29 cellular contexts compared by ENCODE assay signal in genomic region chr10:71258446-71259145, GRCh38. TPM values are rescaled to one million over a fixed set of nuclear protein-coding genes. Genes with fewer than 3 reads are reported as not detected.
"Had no signal": no experiment of that assay in that cellular context is flagged by ENCODE, and none has a peak within 500 bp of the region (broad histone marks: within the 10 kb centered on the region; RNA-seq: fewer than 3 reads in every experiment).

No MANE protein-coding gene starts in this region.

- H3K9me3 Mint-ChIP-seq: activated B cell treated with CpG ODN at 0.5 μM for 24 hours; activated CD4-positive, alpha-beta T cell treated with anti-CD3 and anti-CD28 coated beads, Interleukin-2, amount 10 ng/mL, durations not matched to agents 24 days and 14 days; activated naive CD4-positive, alpha-beta T cell treated with anti-CD3 and anti-CD28 coated beads, Interleukin-2, amount 50 U/mL, for 72 hours; activated naive CD8-positive, alpha-beta T cell treated with anti-CD3 and anti-CD28 coated beads, Interleukin-2, amount 50 U/mL, for 24 hours; activated T-cell treated with anti-CD3 and anti-CD28 coated beads, Interleukin-2, amount 50 U/mL, for 24 hours; activated T-helper 1 cell treated with anti-CD3 and anti-CD28 coated beads, Interleukin-12 subunit alpha, Interleukin-12 subunit beta, Interleukin-2, Interleukin-4 antibody, amounts not matched to agents 30 ng/mL and 10 ng/mL and 1 ng/mL, durations not matched to agents 14 hours and 24 hours and 36 hours; T-cell had no signal

- H3K27ac Mint-ChIP-seq: activated B cell treated with CpG ODN at 0.5 μM for 24 hours; activated CD4-positive, alpha-beta T cell treated with anti-CD3 and anti-CD28 coated beads, Interleukin-2, amount 10 ng/mL, durations not matched to agents 24 days and 14 days; activated CD8-positive, alpha-beta memory T cell treated with anti-CD3 and anti-CD28 coated beads, Interleukin-2, amount 10 ng/mL, durations not matched to agents 7 days and 5 days; activated naive CD4-positive, alpha-beta T cell treated with anti-CD3 and anti-CD28 coated beads, Interleukin-2, amount 50 U/mL, for 72 hours; activated naive CD8-positive, alpha-beta T cell treated with anti-CD3 and anti-CD28 coated beads, Interleukin-2, amount 50 U/mL, for 24 hours; activated T-cell treated with anti-CD3 and anti-CD28 coated beads, Interleukin-2, amount 50 U/mL, for 24 hours; activated T-helper 1 cell treated with anti-CD3 and anti-CD28 coated beads, Interleukin-12 subunit alpha, Interleukin-12 subunit beta, Interleukin-2, Interleukin-4 antibody, amounts not matched to agents 30 ng/mL and 10 ng/mL and 1 ng/mL, durations not matched to agents 14 hours and 24 hours and 36 hours; T-cell had no signal

- FAIRE-seq: astrocyte, RCC 7860, TTC549 had no signal

- H3K27me3 ChIP-seq: brain microvascular endothelial cell had no signal

- DNase-seq: activated B cell treated with CpG ODN at 0.5 μM for 24 hours; activated CD4-positive, alpha-beta T cell treated with anti-CD3 and anti-CD28 coated beads for 1 hour; activated CD4-positive, alpha-beta T cell treated with anti-CD3 and anti-CD28 coated beads, Interleukin-2, amount 10 ng/mL, durations not matched to agents 24 days and 14 days; activated CD4-positive, alpha-beta T cell treated with anti-CD3 and anti-CD28 coated beads, Interleukin-2, amount 50 U/mL, for 48 hours; activated CD8-positive, alpha-beta memory T cell treated with anti-CD3 and anti-CD28 coated beads, Interleukin-2, amount 10 ng/mL, durations not matched to agents 7 days and 5 days; activated effector memory CD4-positive, alpha-beta T cell treated with Interleukin-2 at 50 U/mL for 16 hours; activated naive CD4-positive, alpha-beta T cell; activated naive CD8-positive, alpha-beta T cell treated with anti-CD3 and anti-CD28 coated beads, Interleukin-2, amount 50 U/mL, for 24 hours; activated T-cell treated with anti-CD3 and anti-CD28 coated beads, Interleukin-2, amount 50 U/mL, for 24 hours; amygdala; brain microvascular endothelial cell; central memory CD4-positive, alpha-beta T cell; KG1; NCI-H1092; NCI-H1417; NCI-H1930; NCI-H2107; NCI-H345; NCI-H510A; PC-3; SHP77 treated with DMSO at 0.1 percent for 48 hours; T-cell; T-helper 2 cell; T1000 had no signal

- H3K4me3 Mint-ChIP-seq: activated B cell treated with CpG ODN at 0.5 μM for 24 hours; activated CD4-positive, alpha-beta T cell treated with anti-CD3 and anti-CD28 coated beads, Interleukin-2, amount 10 ng/mL, durations not matched to agents 24 days and 14 days; activated CD8-positive, alpha-beta memory T cell treated with anti-CD3 and anti-CD28 coated beads, Interleukin-2, amount 10 ng/mL, durations not matched to agents 7 days and 5 days; activated naive CD8-positive, alpha-beta T cell treated with anti-CD3 and anti-CD28 coated beads, Interleukin-2, amount 50 U/mL, for 24 hours; activated T-cell treated with anti-CD3 and anti-CD28 coated beads, Interleukin-2, amount 50 U/mL, for 24 hours; activated T-helper 1 cell treated with anti-CD3 and anti-CD28 coated beads, Interleukin-12 subunit alpha, Interleukin-12 subunit beta, Interleukin-2, Interleukin-4 antibody, amounts not matched to agents 30 ng/mL and 10 ng/mL and 1 ng/mL, durations not matched to agents 14 hours and 24 hours and 36 hours; T-cell had no signal

- H3K27ac ChIP-seq: brain microvascular endothelial cell had no signal

- ATAC-seq: activated CD8-positive, alpha-beta memory T cell treated with anti-CD3 and anti-CD28 coated beads, Interleukin-2, amount 10 ng/mL, durations not matched to agents 7 days and 5 days; activated naive CD4-positive, alpha-beta T cell treated with anti-CD3 and anti-CD28 coated beads, Interleukin-2, amount 50 U/mL, for 72 hours; activated naive CD8-positive, alpha-beta T cell treated with anti-CD3 and anti-CD28 coated beads, Interleukin-2, amount 50 U/mL, for 24 hours; PC-3; T-cell had no signal

- H3K27me3 Mint-ChIP-seq: activated CD8-positive, alpha-beta memory T cell treated with anti-CD3 and anti-CD28 coated beads, Interleukin-2, amount 10 ng/mL, durations not matched to agents 7 days and 5 days had no signal

- H3K4me1 Mint-ChIP-seq: activated B cell treated with CpG ODN at 0.5 μM for 24 hours; activated CD4-positive, alpha-beta T cell treated with anti-CD3 and anti-CD28 coated beads, Interleukin-2, amount 10 ng/mL, durations not matched to agents 24 days and 14 days; activated CD8-positive, alpha-beta memory T cell treated with anti-CD3 and anti-CD28 coated beads, Interleukin-2, amount 10 ng/mL, durations not matched to agents 7 days and 5 days; activated naive CD8-positive, alpha-beta T cell treated with anti-CD3 and anti-CD28 coated beads, Interleukin-2, amount 50 U/mL, for 24 hours; T-cell had no signal

- H3K36me3 ChIP-seq: brain microvascular endothelial cell had no signal

- H3K36me3 Mint-ChIP-seq: activated CD8-positive, alpha-beta memory T cell treated with anti-CD3 and anti-CD28 coated beads, Interleukin-2, amount 10 ng/mL, durations not matched to agents 7 days and 5 days; activated naive CD4-positive, alpha-beta T cell treated with anti-CD3 and anti-CD28 coated beads, Interleukin-2, amount 50 U/mL, for 72 hours; T-cell had no signal

RNA-seq across cellular contexts. Expression of gene UNC5B, which starts 46.2 kb away (rescaled TPM):
- total RNA-seq: activated B cell treated with CpG ODN at 0.5 μM for 24 hours; activated naive CD4-positive, alpha-beta T cell treated with anti-CD3 and anti-CD28 coated beads, Interleukin-2, amount 50 U/mL, for 72 hours had no signal
